11 cellular contexts compared by ENCODE assay signal in genomic region chr1:30981172-30981571, GRCh38.
"Had no signal": no experiment of that assay in that cellular context is flagged by ENCODE, and none has a peak within 500 bp of the region (broad histone marks: within the 10 kb centered on the region; RNA-seq: fewer than 3 reads in every experiment).

No MANE protein-coding gene starts in this region.

- H3K36me3 ChIP-seq: breast epithelium had no signal

- H3K9me3 Mint-ChIP-seq: activated naive CD4-positive, alpha-beta T cell treated with anti-CD3 and anti-CD28 coated beads, Interleukin-2, amount 50 U/mL, for 72 hours; immature natural killer cell had no signal

- H3K4me3 Mint-ChIP-seq: immature natural killer cell had no signal

- H3K27me3 ChIP-seq: breast epithelium, dorsolateral prefrontal cortex, tibial nerve had no signal

- DNase-seq: activated CD4-positive, alpha-beta T cell treated with anti-CD3 and anti-CD28 coated beads, Interleukin-2, amount 50 U/mL, for 1 hour; activated effector memory CD4-positive, alpha-beta T cell treated with anti-CD3 and anti-CD28 coated beads, Interleukin-2, amount 50 U/mL, for 16 hours; activated T-cell treated with anti-CD3 and anti-CD28 coated beads for 4 hours; dorsolateral prefrontal cortex; immature natural killer cell; left cardiac atrium; mammary epithelial cell; small intestine had no signal

- H3K4me3 ChIP-seq: breast epithelium, dorsolateral prefrontal cortex, tibial nerve had no signal

- H3K27ac ChIP-seq: breast epithelium had no signal

- FAIRE-seq: small intestine had no signal

- H3K9me3 ChIP-seq: breast epithelium, tibial nerve had no signal

- ATAC-seq: activated naive CD4-positive, alpha-beta T cell treated with anti-CD3 and anti-CD28 coated beads, Interleukin-2, amount 50 U/mL, for 72 hours; left cardiac atrium had no signal
